ENCODE assay signal across 13 cellular contexts in the genomic region with DNA sequence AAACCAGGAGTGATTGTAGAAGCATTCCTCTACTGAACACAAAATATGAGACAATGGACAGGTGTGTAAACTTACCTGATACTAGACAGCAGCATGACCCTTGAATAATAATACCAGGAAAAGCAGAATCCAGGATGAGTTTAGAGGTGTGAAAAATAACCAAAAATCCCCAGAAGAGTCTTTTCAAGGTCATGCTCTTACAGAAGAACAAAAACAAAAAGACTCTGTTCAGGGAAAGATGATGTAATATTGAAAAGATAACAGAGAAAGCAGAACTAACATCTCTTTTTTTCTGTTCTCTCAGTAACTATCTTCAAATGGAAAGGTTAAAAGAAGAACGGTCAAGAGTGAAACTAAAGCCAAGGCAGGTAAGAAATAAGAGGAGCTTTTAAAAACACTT.
DNase-seq lines count a peak whose midpoint lies in the region; ATAC-seq and TF ChIP-seq lines count a peak whose summit lies in the region.
"Had no signal": no experiment of that assay in that cellular context is flagged by ENCODE, and none has a peak within 500 bp of the region (broad histone marks: within the 10 kb centered on the region; RNA-seq: fewer than 3 reads in every experiment).

No MANE protein-coding gene starts in this region.

- no peaks in the 10 kb centered on the region for H3K4me1 ChIP-seq in HEK293 (ENCODE audit: control insufficient read depth, insufficient read depth, low read length)

- TF ChIP-seq CTCF in HEK293 (tag by site-specific recombination; IDR thresholded peaks at IDR 0.05) (no peak), foreskin fibroblast (IDR thresholded peaks at IDR 0.05; ENCODE audit: low read depth, low read length) (no peak)

- H3K4me3 ChIP-seq in HEK293 (ENCODE audit: low read depth, low read length) (no peak overlapping the region), foreskin fibroblast (ENCODE audit: low read depth in 1 of 2, low read length in 2 of 2) (no peak overlapping the region)

- H3K27me3 Mint-ChIP-seq in activated naive CD4-positive, alpha-beta T cell treated with anti-CD3 and anti-CD28 coated beads, Interleukin-2, amount 10 ng/mL, durations not matched to agents 7 days and 5 days = peaks cover 11% of the 10 kb centered on the region

- H3K9me3 Mint-ChIP-seq in activated naive CD4-positive, alpha-beta T cell treated with anti-CD3 and anti-CD28 coated beads, Interleukin-2, amount 10 ng/mL, durations not matched to agents 7 days and 5 days = no peaks in the 10 kb centered on the region
- H3K9me3 Mint-ChIP-seq: activated naive CD4-positive, alpha-beta T cell treated with anti-CD3 and anti-CD28 coated beads for 36 hours had no signal

- no peaks in the 10 kb centered on the region for H3K36me3 Mint-ChIP-seq in activated naive CD4-positive, alpha-beta T cell treated with anti-CD3 and anti-CD28 coated beads, Interleukin-2, amount 10 ng/mL, durations not matched to agents 7 days and 5 days

- H3K4me1 Mint-ChIP-seq in activated naive CD4-positive, alpha-beta T cell treated with anti-CD3 and anti-CD28 coated beads, Interleukin-2, amount 10 ng/mL, durations not matched to agents 7 days and 5 days = no peaks in the 10 kb centered on the region

- H3K27ac ChIP-seq in HEK293 (ENCODE audit: extremely low read depth, low read depth, low read length) (no peak overlapping the region), substantia nigra (ENCODE audit: low read depth, low read length, poor library complexity, severe bottlenecking) (no peak overlapping the region)

- POLR2A ChIA-PET in HEK293 (lab: Yijun Ruan, JAX) = no interaction called here

- H3K4me3 Mint-ChIP-seq in activated naive CD4-positive, alpha-beta T cell treated with anti-CD3 and anti-CD28 coated beads, Interleukin-2, amount 10 ng/mL, durations not matched to agents 7 days and 5 days = no peak overlapping the region
- H3K4me3 Mint-ChIP-seq: activated naive CD4-positive, alpha-beta T cell treated with anti-CD3 and anti-CD28 coated beads for 36 hours had no signal

- no peak overlapping the region for H3K27ac Mint-ChIP-seq in activated naive CD4-positive, alpha-beta T cell treated with anti-CD3 and anti-CD28 coated beads, Interleukin-2, amount 10 ng/mL, durations not matched to agents 7 days and 5 days
- H3K27ac Mint-ChIP-seq: activated naive CD4-positive, alpha-beta T cell treated with anti-CD3 and anti-CD28 coated beads for 36 hours had no signal

- H3K36me3 ChIP-seq in HEK293 (ENCODE audit: control insufficient read depth in 2 of 2, insufficient read depth in 1 of 2, low read length in 2 of 2) = no peaks in the 10 kb centered on the region

- no peaks in the 10 kb centered on the region for H3K9me3 ChIP-seq in HEK293 (ENCODE audit: control insufficient read depth, insufficient read depth, low read depth, low read length)

- peak; percentile 59 for DNase-seq in SKM-1 treated with dmso at 0.1 percent for 144 hours (lab: John Stamatoyannopoulos, UW; ENCODE audit: unreplicated experiment)
- no peak for DNase-seq in SKM-1 (lab: John Stamatoyannopoulos, UW; ENCODE audit: unreplicated experiment)
- DNase-seq in iris pigment epithelial cell (ENCODE audit: low read depth) = peak; percentile 20
- DNase-seq in activated naive CD4-positive, alpha-beta T cell treated with anti-CD3 and anti-CD28 coated beads, Interleukin-2, amount 10 ng/mL, durations not matched to agents 7 days and 5 days = no peak
- DNase-seq in foreskin fibroblast = no peak
- no peak for DNase-seq in substantia nigra (lab: John Stamatoyannopoulos, UW)
- DNase-seq: ACHN; activated naive CD4-positive, alpha-beta T cell treated with anti-CD3 and anti-CD28 coated beads for 36 hours; mesenchymal stem cell had no signal

- CTCF ChIA-PET in HEK293 (lab: Yijun Ruan, JAX) = interaction anchor here (1.0 to 1.2 kb wide), 2 partner anchors 8 to 149 kb away, joined by 4 to 10 read pairs; no protein-coding TSS in a partner anchor
- CTCF ChIA-PET in activated naive CD4-positive, alpha-beta T cell treated with anti-CD3 and anti-CD28 coated beads, Interleukin-2, amount 10 ng/mL, durations not matched to agents 7 days and 5 days (lab: Charles Lee) = no interaction called here

- peak; percentile 84 for ATAC-seq in HG03280 (IDR thresholded peaks at IDR 0.05; ENCODE audit: unreplicated experiment)
- ATAC-seq: activated CD4-positive, CD25-positive, alpha-beta regulatory T cell treated with anti-CD3 and anti-CD28 coated beads, Interleukin-2, amount 50 U/mL, for 24 hours; Panc1 had no signal

TF ChIP-seq in HEK293, 187 proteins besides CTCF, POLR2A, EP300 and RAD21:
- TF ChIP-seq, protein P1, sequence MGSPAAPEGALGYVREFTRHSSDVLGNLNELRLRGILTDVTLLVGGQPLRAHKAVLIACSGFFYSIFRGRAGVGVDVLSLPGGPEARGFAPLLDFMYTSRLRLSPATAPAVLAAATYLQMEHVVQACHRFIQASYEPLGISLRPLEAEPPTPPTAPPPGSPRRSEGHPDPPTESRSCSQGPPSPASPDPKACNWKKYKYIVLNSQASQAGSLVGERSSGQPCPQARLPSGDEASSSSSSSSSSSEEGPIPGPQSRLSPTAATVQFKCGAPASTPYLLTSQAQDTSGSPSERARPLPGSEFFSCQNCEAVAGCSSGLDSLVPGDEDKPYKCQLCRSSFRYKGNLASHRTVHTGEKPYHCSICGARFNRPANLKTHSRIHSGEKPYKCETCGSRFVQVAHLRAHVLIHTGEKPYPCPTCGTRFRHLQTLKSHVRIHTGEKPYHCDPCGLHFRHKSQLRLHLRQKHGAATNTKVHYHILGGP (tag by site-specific recombination; IDR thresholded peaks at IDR 0.05) = 0 out of 2 replicates have a peak, but pooled peaks have one; percentile 16
- TF ChIP-seq ZNF341 (tag by site-specific recombination; IDR thresholded peaks at IDR 0.05; ENCODE audit: low read depth) = no peak

Comparison
In these comparisons a context has a peak if more than half of its experiments do, and no peak if none do; other contexts are left out.
1. DNase-seq: peak in SKM-1 treated with dmso at 0.1 percent for 144 hours (single experiment) and iris pigment epithelial cell (single experiment); none in SKM-1 (single experiment), activated naive CD4-positive, alpha-beta T cell treated with anti-CD3 and anti-CD28 coated beads, Interleukin-2, amount 10 ng/mL, durations not matched to agents 7 days and 5 days (single experiment), foreskin fibroblast (0 of 2) and substantia nigra (0 of 49).